Comparison of ENCODE assay signal across 1 cellular context in genomic region chr10:79129361-79129997, GRCh38.
A peak's percentile ranks its signal among the peaks of the same experiment; 100 is the strongest.
TF ChIP-seq lines count a peak whose summit lies in the region.

No MANE protein-coding gene starts in this region.

TF ChIP-seq in H1, 55 proteins besides CTCF, POLR2A, EP300 and RAD21 (continued from another document):
- TF ChIP-seq HDAC2 (IDR thresholded peaks at IDR 0.05; ENCODE audit: borderline replicate concordance in 1 of 2, low read depth in 2 of 2, low read length in 2 of 2): 0 out of 4 replicates have a peak, but pooled peaks of 1 of the 2 experiments have one; percentile 15
- 0 out of 2 replicates have a peak, but pooled peaks have one; percentile 16 for TF ChIP-seq YY1 (IDR thresholded peaks at IDR 0.05; ENCODE audit: low read depth, low read length)
- peak; percentile 38; the same call in 1 of the 2 replicates for TF ChIP-seq RBBP5 (IDR thresholded peaks at IDR 0.05; ENCODE audit: borderline replicate concordance, low read depth, low read length)
- TF ChIP-seq JUND (IDR thresholded peaks at IDR 0.05; ENCODE audit: low read length): peak; percentile 98
- TF ChIP-seq BACH1 (IDR thresholded peaks at IDR 0.05; ENCODE audit: low read length): no peak
- TF ChIP-seq RXRA (IDR thresholded peaks at IDR 0.05; ENCODE audit: insufficient read depth, low read depth, low read length): peak; percentile 68; the same call in 1 of the 2 replicates
- TF ChIP-seq, protein P1, sequence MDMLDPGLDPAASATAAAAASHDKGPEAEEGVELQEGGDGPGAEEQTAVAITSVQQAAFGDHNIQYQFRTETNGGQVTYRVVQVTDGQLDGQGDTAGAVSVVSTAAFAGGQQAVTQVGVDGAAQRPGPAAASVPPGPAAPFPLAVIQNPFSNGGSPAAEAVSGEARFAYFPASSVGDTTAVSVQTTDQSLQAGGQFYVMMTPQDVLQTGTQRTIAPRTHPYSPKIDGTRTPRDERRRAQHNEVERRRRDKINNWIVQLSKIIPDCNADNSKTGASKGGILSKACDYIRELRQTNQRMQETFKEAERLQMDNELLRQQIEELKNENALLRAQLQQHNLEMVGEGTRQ (IDR thresholded peaks at IDR 0.05; ENCODE audit: low read length): no peak
- peak; percentile 85 for TF ChIP-seq ASH2L (IDR thresholded peaks at IDR 0.05; ENCODE audit: low read length)
- TF ChIP-seq TBP (IDR thresholded peaks at IDR 0.05; ENCODE audit: low read depth, low read length): no peak
- TF ChIP-seq PHF8 (conservative IDR thresholded peaks at IDR 0.05; ENCODE audit: low read depth, low read length): no peak
- TF ChIP-seq SUZ12 (IDR thresholded peaks at IDR 0.05; ENCODE audit: low read length): no peak
- peak; percentile 56; the same call in 1 of the 2 replicates for TF ChIP-seq SP1 (IDR thresholded peaks at IDR 0.05; ENCODE audit: low read depth, low read length)
- TF ChIP-seq GTF2F1 (IDR thresholded peaks at IDR 0.05; ENCODE audit: borderline replicate concordance, low read depth, low read length): no peak
- TF ChIP-seq MAFK (IDR thresholded peaks at IDR 0.05; ENCODE audit: low read depth, low read length): peak; percentile 16; the same call in 1 of the 2 replicates
- peak; percentile 70 for TF ChIP-seq CTBP2 (IDR thresholded peaks at IDR 0.05; ENCODE audit: borderline replicate concordance, insufficient read depth, insufficient read length, low read length)
- peak; percentile 1; the same call in 1 of the 2 replicates for TF ChIP-seq CREB1 (IDR thresholded peaks at IDR 0.05)
- TF ChIP-seq HDAC6 (IDR thresholded peaks at IDR 0.05; ENCODE audit: low read depth, low read length): no peak
- TF ChIP-seq, protein P2, sequence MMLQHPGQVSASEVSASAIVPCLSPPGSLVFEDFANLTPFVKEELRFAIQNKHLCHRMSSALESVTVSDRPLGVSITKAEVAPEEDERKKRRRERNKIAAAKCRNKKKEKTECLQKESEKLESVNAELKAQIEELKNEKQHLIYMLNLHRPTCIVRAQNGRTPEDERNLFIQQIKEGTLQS (IDR thresholded peaks at IDR 0.05; ENCODE audit: insufficient read depth, low read depth, low read length): peak; percentile 61; the same call in 1 of the 2 replicates
- TF ChIP-seq SP2 (IDR thresholded peaks at IDR 0.05; ENCODE audit: low read length): no peak
- no peak for TF ChIP-seq BCL11A (IDR thresholded peaks at IDR 0.05; ENCODE audit: low read depth in 2 of 2, low read length in 2 of 2)
TF ChIP-seq in H1: peak in this region for 15.
